ENCODE assay signal across 9 cellular contexts in genomic region chr12:124837958-124838803, GRCh38. TPM values are rescaled to one million over a fixed set of nuclear protein-coding genes. Genes with fewer than 3 reads are reported as not detected.
DNase-seq lines count a peak whose midpoint lies in the region; ATAC-seq and TF ChIP-seq lines count a peak whose summit lies in the region.
"Had no signal": no experiment of that assay in that cellular context is flagged by ENCODE, and none has a peak within 500 bp of the region (broad histone marks: within the 10 kb centered on the region; RNA-seq: fewer than 3 reads in every experiment).

No MANE protein-coding gene starts in this region.

- peaks cover 0 to 45% (median 28%) of the 10 kb centered on the region in 12 donors for H3K4me1 ChIP-seq in heart left ventricle
- H3K4me1 ChIP-seq in skeletal muscle satellite cell (ENCODE audit: control insufficient read depth, insufficient read depth, low read length), result peaks cover 17% of the 10 kb centered on the region

- H3K27me3 ChIP-seq in heart left ventricle, result no peaks in the 10 kb centered on the region
- no peaks in the 10 kb centered on the region for H3K27me3 ChIP-seq in skeletal muscle satellite cell (ENCODE audit: control insufficient read depth, insufficient read depth, low read length)
- H3K27me3 ChIP-seq: neutrophil had no signal

- WGBS in heart left ventricle, 4 donors, result 34 to 40% (median 36%) methylated on average over 16 of the region's 16 CpGs

- H3K9me3 ChIP-seq in heart left ventricle, result no peaks in the 10 kb centered on the region
- H3K9me3 ChIP-seq in skeletal muscle satellite cell (replicated peaks; ENCODE audit: low read length), result no peaks in the 10 kb centered on the region
- H3K9me3 ChIP-seq: neutrophil had no signal

- H3K36me3 Mint-ChIP-seq in activated naive CD4-positive, alpha-beta T cell treated with anti-CD3 and anti-CD28 coated beads for 36 hours (ENCODE audit: low read depth), result no peaks in the 10 kb centered on the region

- intact Hi-C loops in heart left ventricle (cut with DNase I), result loop anchor here in 1 of 10 donors (5.0 kb wide), 1 partner anchor 51 kb away; no protein-coding TSS in a partner anchor
- intact Hi-C loops in activated naive CD4-positive, alpha-beta T cell treated with anti-CD3 and anti-CD28 coated beads for 36 hours (cut with micrococcal nuclease), result no loop called here

- DNase-seq in HUDEP-2 (lab: John Stamatoyannopoulos, UW; ENCODE audit: unreplicated experiment in 76 of 76), result peak in 71 of 76 experiments; percentile 15 to 79 (median 60)
- peak; percentile 69 to 88 (median 80) for DNase-seq in heart left ventricle
- no peak for DNase-seq in 8988T
- no peak for DNase-seq in activated naive CD4-positive, alpha-beta T cell treated with anti-CD3 and anti-CD28 coated beads for 36 hours
- no peak for DNase-seq in AML-193 (lab: John Stamatoyannopoulos, UW)

- no peak overlapping the region for H3K4me3 Mint-ChIP-seq in activated naive CD4-positive, alpha-beta T cell treated with anti-CD3 and anti-CD28 coated beads for 36 hours

- H3K4me2 ChIP-seq in skeletal muscle satellite cell (ENCODE audit: low read length), result peak overlapping the region; percentile 34

- H3K4me1 Mint-ChIP-seq in activated naive CD4-positive, alpha-beta T cell treated with anti-CD3 and anti-CD28 coated beads for 36 hours (ENCODE audit: low read depth), result no peaks in the 10 kb centered on the region

- H3K36me3 ChIP-seq in heart left ventricle (no peaks in the 10 kb centered on the region), skeletal muscle satellite cell (ENCODE audit: insufficient read depth, low read length) (no peaks in the 10 kb centered on the region)
- H3K36me3 ChIP-seq: neutrophil had no signal

- H3K4me3 ChIP-seq in heart left ventricle, result no peak overlapping the region
- H3K4me3 ChIP-seq in skeletal muscle satellite cell (ENCODE audit: low read length), result no peak overlapping the region

- no peak overlapping the region for H3K27ac Mint-ChIP-seq in activated naive CD4-positive, alpha-beta T cell treated with anti-CD3 and anti-CD28 coated beads for 36 hours

- H3K9me3 Mint-ChIP-seq in activated naive CD4-positive, alpha-beta T cell treated with anti-CD3 and anti-CD28 coated beads for 36 hours, result no peaks in the 10 kb centered on the region

- H3K27ac ChIP-seq in VCaP, result peak overlapping the region; percentile 86
- peak overlapping the region; percentile 24 to 82 (median 70) for H3K27ac ChIP-seq in heart left ventricle
- H3K27ac ChIP-seq: neutrophil had no signal

- H3K27me3 Mint-ChIP-seq in activated naive CD4-positive, alpha-beta T cell treated with anti-CD3 and anti-CD28 coated beads for 36 hours (ENCODE audit: low read depth), result no peaks in the 10 kb centered on the region

- CTCF ChIA-PET in activated naive CD4-positive, alpha-beta T cell treated with anti-CD3 and anti-CD28 coated beads for 36 hours (lab: Charles Lee), result no interaction called here

- ATAC-seq in heart left ventricle (peak; percentile 78 to 91 (median 87)), HG03342 (IDR thresholded peaks at IDR 0.05; ENCODE audit: unreplicated experiment) (no peak)

- TF ChIP-seq POLR2A in heart left ventricle (IDR thresholded peaks at IDR 0.05), result no peak

- no peak overlapping the region for H3K9ac ChIP-seq in skeletal muscle satellite cell (ENCODE audit: low read depth, low read length)

- no peak for TF ChIP-seq CTCF in VCaP (conservative IDR thresholded peaks at IDR 0.05)
- no peak for TF ChIP-seq CTCF in heart left ventricle (IDR thresholded peaks at IDR 0.05)

RNA-seq across cellular contexts. Expression of gene SCARB1, which starts 25.5 kb away (rescaled TPM):
- 10 to 100 TPM in 8 of 9 donors, 1 to 10 TPM in 1; 6.9 to 21.7 (median 15.2) TPM for total RNA-seq in heart left ventricle
- polyA plus RNA-seq in heart left ventricle, result 1 to 10 TPM; 8.3 to 8.8 TPM
- total RNA-seq in skeletal muscle satellite cell (2012; rRNA removed), result 18.8 and 28.9 TPM in 2 replicates
- 10 to 100 TPM; 18.2 to 18.3 TPM for total RNA-seq in activated naive CD4-positive, alpha-beta T cell treated with anti-CD3 and anti-CD28 coated beads for 36 hours

Comparison
In these comparisons a context has a peak if more than half of its experiments do, and no peak if none do; other contexts are left out.
1. DNase-seq: peak in HUDEP-2 (71 of 76) and heart left ventricle (5 of 5); none in 8988T (single experiment), activated naive CD4-positive, alpha-beta T cell treated with anti-CD3 and anti-CD28 coated beads for 36 hours (single experiment) and AML-193 (0 of 2).